17 cellular contexts compared by ENCODE assay signal in genomic region chr18:13603304-13604019, GRCh38.
DNase-seq lines count a peak whose midpoint lies in the region; ATAC-seq and TF ChIP-seq lines count a peak whose summit lies in the region.
"Had no signal": no experiment of that assay in that cellular context is flagged by ENCODE, and none has a peak within 500 bp of the region (broad histone marks: within the 10 kb centered on the region; RNA-seq: fewer than 3 reads in every experiment).

No MANE protein-coding gene starts in this region.

- H3K4me3 Mint-ChIP-seq in activated CD8-positive, alpha-beta T cell treated with anti-CD3 and anti-CD28 coated beads, Interleukin-2, amount 10 ng/mL, durations not matched to agents 7 days and 5 days: no peak overlapping the region
- no peak overlapping the region for H3K4me3 Mint-ChIP-seq in activated CD8-positive, alpha-beta T cell treated with anti-CD3 and anti-CD28 coated beads for 36 hours
- H3K4me3 Mint-ChIP-seq in Calu3 (ENCODE audit: low read depth, unreplicated experiment): no peak overlapping the region

- peaks cover 0 to 19% (median 8%) of the 10 kb centered on the region in 11 experiments; a peak in 17 of 22 replicates for H3K36me3 ChIP-seq in BLaER1 treated with 17β-estradiol and CSF1 and Interleukin-3, amounts not matched to agents 10 nM and 100 nM
- H3K36me3 ChIP-seq in Karpas-422 (ENCODE audit: insufficient read depth, low read length) (no peaks in the 10 kb centered on the region), spleen (peaks cover 0 to 1% (median 0%) of the 10 kb centered on the region in 6 donors)
- H3K36me3 ChIP-seq: MG63 had no signal

- no peak for ATAC-seq in activated CD8-positive, alpha-beta T cell treated with anti-CD3 and anti-CD28 coated beads, Interleukin-2, amount 10 ng/mL, durations not matched to agents 7 days and 5 days
- no peak for ATAC-seq in activated CD8-positive, alpha-beta T cell treated with anti-CD3 and anti-CD28 coated beads for 36 hours

- peaks cover 7 to 34% (median 26%) of the 10 kb centered on the region in 11 experiments for H3K9me3 ChIP-seq in BLaER1 treated with 17β-estradiol and CSF1 and Interleukin-3, amounts not matched to agents 10 nM and 100 nM (replicated peaks in 1 of 11)
- H3K9me3 ChIP-seq in Karpas-422 (ENCODE audit: low read length): no peaks in the 10 kb centered on the region; the same call in 1 of the 2 replicates
- peaks cover 0 to 14% (median 7%) of the 10 kb centered on the region in 8 donors for H3K9me3 ChIP-seq in spleen
- H3K9me3 ChIP-seq: MG63 had no signal

- TF ChIP-seq CTCF in activated CD8-positive, alpha-beta T cell treated with anti-CD3 and anti-CD28 coated beads for 36 hours (IDR thresholded peaks at IDR 0.05): no peak
- no peak for TF ChIP-seq CTCF in spleen (IDR thresholded peaks at IDR 0.05 in 8 of 11, conservative IDR thresholded peaks at IDR 0.05 in 3 of 11)
- no peak for TF ChIP-seq CTCF in Calu3 (IDR thresholded peaks at IDR 0.05; ENCODE audit: unreplicated experiment)

- H3K4me3 ChIP-seq in BLaER1 treated with 17β-estradiol and CSF1 and Interleukin-3, amounts not matched to agents 10 nM and 100 nM: no peak overlapping the region
- H3K4me3 ChIP-seq in Karpas-422 (ENCODE audit: low read length) (no peak overlapping the region), spleen (no peak overlapping the region)
- H3K4me3 ChIP-seq: BLaER1, MG63, PC-9 had no signal

- peaks cover 16% of the 10 kb centered on the region for H3K9me3 Mint-ChIP-seq in activated CD8-positive, alpha-beta T cell treated with anti-CD3 and anti-CD28 coated beads, Interleukin-2, amount 10 ng/mL, durations not matched to agents 7 days and 5 days (ENCODE audit: insufficient read depth)
- peaks cover 9% of the 10 kb centered on the region for H3K9me3 Mint-ChIP-seq in activated CD8-positive, alpha-beta T cell treated with anti-CD3 and anti-CD28 coated beads for 36 hours
- H3K9me3 Mint-ChIP-seq in Calu3 (ENCODE audit: low read depth, unreplicated experiment): no peaks in the 10 kb centered on the region

- no peaks in the 10 kb centered on the region for H4K20me1 ChIP-seq in BLaER1 treated with 17β-estradiol and CSF1 and Interleukin-3, amounts not matched to agents 10 nM and 100 nM
- no peaks in the 10 kb centered on the region for H4K20me1 ChIP-seq in Karpas-422 (ENCODE audit: insufficient read depth, low read depth, low read length)

- no peak overlapping the region for H3K27ac ChIP-seq in BLaER1 treated with 17β-estradiol and CSF1 and Interleukin-3, amounts not matched to agents 10 nM and 100 nM
- H3K27ac ChIP-seq in Karpas-422 (ENCODE audit: low read length) (peak overlapping the region; percentile 99), spleen (no peak overlapping the region)
- H3K27ac ChIP-seq: BLaER1, PC-9 had no signal

- H3K4me2 ChIP-seq in BLaER1 treated with 17β-estradiol and CSF1 and Interleukin-3, amounts not matched to agents 10 nM and 100 nM: peak overlapping the region in 6 of 11 experiments; percentile 4 to 49 (median 25); a peak in 6 of 22 replicates
- H3K4me2 ChIP-seq in Karpas-422 (ENCODE audit: low read depth, low read length, poor library complexity, severe bottlenecking): peak overlapping the region; percentile 74
- H3K4me2 ChIP-seq: BLaER1, PC-9 had no signal

- CTCF ChIA-PET in activated CD8-positive, alpha-beta T cell treated with anti-CD3 and anti-CD28 coated beads, Interleukin-2, amount 10 ng/mL, durations not matched to agents 7 days and 5 days (lab: Charles Lee): interaction anchor here (1.3 to 1.5 kb wide), 2 partner anchors 18 to 387 kb away, joined by 3 to 5 read pairs; no protein-coding TSS in a partner anchor
- CTCF ChIA-PET in activated CD8-positive, alpha-beta T cell treated with anti-CD3 and anti-CD28 coated beads for 36 hours (lab: Charles Lee): no interaction called here
- CTCF ChIA-PET in Calu3 (lab: Charles Lee): interaction anchor here (0.6 kb wide), 1 partner anchor 34 kb away, joined by 3 read pairs; no protein-coding TSS in a partner anchor

- H3K27me3 ChIP-seq in BLaER1 treated with 17β-estradiol and CSF1 and Interleukin-3, amounts not matched to agents 10 nM and 100 nM: no peaks in the 10 kb centered on the region
- H3K27me3 ChIP-seq in Karpas-422 (ENCODE audit: low read length): no peaks in the 10 kb centered on the region
- no peaks in the 10 kb centered on the region for H3K27me3 ChIP-seq in spleen (replicated peaks in 1 of 7)
- H3K27me3 ChIP-seq: BLaER1, MG63 had no signal

- H2AFZ ChIP-seq in Karpas-422 (ENCODE audit: low read length): peak overlapping the region; percentile 8; the same call in 1 of the 2 replicates
- H2AFZ ChIP-seq: PC-9 had no signal

- H3K27ac Mint-ChIP-seq in activated CD8-positive, alpha-beta T cell treated with anti-CD3 and anti-CD28 coated beads, Interleukin-2, amount 10 ng/mL, durations not matched to agents 7 days and 5 days: no peak overlapping the region
- H3K27ac Mint-ChIP-seq in activated CD8-positive, alpha-beta T cell treated with anti-CD3 and anti-CD28 coated beads for 36 hours: no peak overlapping the region
- no peak overlapping the region for H3K27ac Mint-ChIP-seq in Calu3 (ENCODE audit: unreplicated experiment)

- H3K79me2 ChIP-seq in Karpas-422 (ENCODE audit: low read length): no peaks in the 10 kb centered on the region

- peaks cover 27 to 63% (median 44%) of the 10 kb centered on the region in 10 experiments for H3K4me1 ChIP-seq in BLaER1 treated with 17β-estradiol and CSF1 and Interleukin-3, amounts not matched to agents 10 nM and 100 nM
- H3K4me1 ChIP-seq in Karpas-422 (ENCODE audit: low read length) (peaks cover 53% of the 10 kb centered on the region), spleen (peaks cover 0 to 6% (median 1%) of the 10 kb centered on the region in 6 donors)

- no TSS peak for BruUV-seq in Calu3 (replicated peaks; lab: Mats Ljungman, UMichigan)

- DNase-seq in activated CD8-positive, alpha-beta T cell treated with anti-CD3 and anti-CD28 coated beads, Interleukin-2, amount 10 ng/mL, durations not matched to agents 7 days and 5 days: peak; percentile 14
- no peak for DNase-seq in activated CD8-positive, alpha-beta T cell treated with anti-CD3 and anti-CD28 coated beads for 36 hours
- DNase-seq in Karpas-422 (no peak), spleen (peak; percentile 57), Calu3 (no peak), GM19238 (ENCODE audit: insufficient read length, low spot score) (no peak)
- DNase-seq: GOT3, KG1, MG63, NCI-H1092, NCI-H146, NCI-H2081, NCI-H510A, NCI-H774, PC-9 had no signal

- peaks cover 30% of the 10 kb centered on the region for H3K4me1 Mint-ChIP-seq in activated CD8-positive, alpha-beta T cell treated with anti-CD3 and anti-CD28 coated beads, Interleukin-2, amount 10 ng/mL, durations not matched to agents 7 days and 5 days (ENCODE audit: low read depth)
- H3K4me1 Mint-ChIP-seq in activated CD8-positive, alpha-beta T cell treated with anti-CD3 and anti-CD28 coated beads for 36 hours (ENCODE audit: low read depth): peaks cover 15% of the 10 kb centered on the region
- H3K4me1 Mint-ChIP-seq in Calu3 (ENCODE audit: low read depth, unreplicated experiment): no peaks in the 10 kb centered on the region

- H3K9ac ChIP-seq in BLaER1 treated with 17β-estradiol and CSF1 and Interleukin-3, amounts not matched to agents 10 nM and 100 nM: no peak overlapping the region
- H3K9ac ChIP-seq in Karpas-422 (ENCODE audit: low read length): peak overlapping the region; percentile 58; the same call in 1 of the 2 replicates
- H3K9ac ChIP-seq: BLaER1 had no signal

- POLR2A ChIA-PET in activated CD8-positive, alpha-beta T cell treated with anti-CD3 and anti-CD28 coated beads, Interleukin-2, amount 10 ng/mL, durations not matched to agents 7 days and 5 days (lab: Charles Lee): no interaction called here
- POLR2A ChIA-PET in activated CD8-positive, alpha-beta T cell treated with anti-CD3 and anti-CD28 coated beads for 36 hours (lab: Charles Lee): no interaction called here

- no peaks in the 10 kb centered on the region for H3K9me2 ChIP-seq in Karpas-422 (replicated peaks; ENCODE audit: insufficient read depth, low read length)

- intact Hi-C loops in activated CD8-positive, alpha-beta T cell treated with anti-CD3 and anti-CD28 coated beads for 36 hours (cut with micrococcal nuclease): no loop called here
- intact Hi-C loops in spleen (cut with DNase I; ENCODE audit: low total_unique reads): no loop called here
- intact Hi-C loops in Calu3 (cut with micrococcal nuclease; ENCODE audit: unreplicated experiment): no loop called here

- H3K36me3 Mint-ChIP-seq in activated CD8-positive, alpha-beta T cell treated with anti-CD3 and anti-CD28 coated beads, Interleukin-2, amount 10 ng/mL, durations not matched to agents 7 days and 5 days (ENCODE audit: low read depth): peaks cover 31% of the 10 kb centered on the region
- peaks cover 18% of the 10 kb centered on the region for H3K36me3 Mint-ChIP-seq in activated CD8-positive, alpha-beta T cell treated with anti-CD3 and anti-CD28 coated beads for 36 hours (ENCODE audit: low read depth)
- H3K36me3 Mint-ChIP-seq in Calu3 (ENCODE audit: insufficient read depth, unreplicated experiment): no peaks in the 10 kb centered on the region

- no peak for TF ChIP-seq POLR2A in spleen (IDR thresholded peaks at IDR 0.05)

- no peaks in the 10 kb centered on the region for H3K27me3 Mint-ChIP-seq in activated CD8-positive, alpha-beta T cell treated with anti-CD3 and anti-CD28 coated beads, Interleukin-2, amount 10 ng/mL, durations not matched to agents 7 days and 5 days (ENCODE audit: low read depth)
- no peaks in the 10 kb centered on the region for H3K27me3 Mint-ChIP-seq in activated CD8-positive, alpha-beta T cell treated with anti-CD3 and anti-CD28 coated beads for 36 hours
- peaks cover 10% of the 10 kb centered on the region for H3K27me3 Mint-ChIP-seq in Calu3 (ENCODE audit: unreplicated experiment)

- WGBS in spleen, 5 donors: 90 to 95% (median 94%) methylated on average over 12 to 14 of the region's 14 CpGs

Comparison
In these comparisons a context has a peak if more than half of its experiments do, and no peak if none do; other contexts are left out.
1. DNase-seq: peak in activated CD8-positive, alpha-beta T cell treated with anti-CD3 and anti-CD28 coated beads, Interleukin-2, amount 10 ng/mL, durations not matched to agents 7 days and 5 days (single experiment) and spleen (single experiment); none in activated CD8-positive, alpha-beta T cell treated with anti-CD3 and anti-CD28 coated beads for 36 hours (single experiment), Karpas-422 (single experiment), Calu3 (single experiment) and GM19238 (single experiment).